In genomic region chr12:108879615-108880254, GRCh38 we compare ENCODE assay signal across 1 cellular context.
TF ChIP-seq lines count a peak whose summit lies in the region.

TSS of gene DAO (plus strand) at chr12:108880092. CDS start at chr12:108885007, 4,915 bp downstream.

TF ChIP-seq in HepG2, 621 proteins besides CTCF, POLR2A, EP300 and RAD21 (continued from another document):
- TF ChIP-seq ZNF318 (CRISPR knock-in tag; IDR thresholded peaks at IDR 0.05) (0 out of 2 replicates have a peak, but pooled peaks have one; percentile 42), NR2F6 (IDR thresholded peaks at IDR 0.05) (no peak), NR2F6 (CRISPR knock-in tag; IDR thresholded peaks at IDR 0.05) (0 out of 2 replicates have a peak, but pooled peaks have one; percentile 20), ETV5 (CRISPR knock-in tag; IDR thresholded peaks at IDR 0.05; ENCODE audit: borderline replicate concordance) (peak; percentile 71; the same call in 1 of the 2 replicates), FOXC1 (CRISPR knock-in tag; IDR thresholded peaks at IDR 0.05; ENCODE audit: borderline replicate concordance) (peak; percentile 45; the same call in 1 of the 2 replicates), ZNF687 (CRISPR knock-in tag; IDR thresholded peaks at IDR 0.05) (peak; percentile 77), MXD4 (CRISPR knock-in tag; IDR thresholded peaks at IDR 0.05) (no peak), ZNF660 (CRISPR knock-in tag; IDR thresholded peaks at IDR 0.05; ENCODE audit: borderline replicate concordance, low read depth) (no peak), PHF21A (CRISPR knock-in tag; IDR thresholded peaks at IDR 0.05) (peak; percentile 82), ESRRA (CRISPR knock-in tag; IDR thresholded peaks at IDR 0.05; ENCODE audit: low read depth) (peak; percentile 72), GABPB1 (CRISPR knock-in tag; IDR thresholded peaks at IDR 0.05) (peak; percentile 58), ZBTB33 (CRISPR knock-in tag; IDR thresholded peaks at IDR 0.05) (no peak), HDAC2 (CRISPR knock-in tag; IDR thresholded peaks at IDR 0.05) (no peak), SOX6 (IDR thresholded peaks at IDR 0.05) (no peak), SOX6 (CRISPR knock-in tag; IDR thresholded peaks at IDR 0.05) (peak; percentile 49; the same call in 1 of the 2 replicates), ZNF296 (CRISPR knock-in tag; conservative IDR thresholded peaks at IDR 0.05) (no peak), NCOA2 (CRISPR knock-in tag; IDR thresholded peaks at IDR 0.05) (no peak), FOXP4 (CRISPR knock-in tag; IDR thresholded peaks at IDR 0.05) (0 out of 2 replicates have a peak, but pooled peaks have one; percentile 21), ZNF883 (CRISPR knock-in tag; IDR thresholded peaks at IDR 0.05; ENCODE audit: not compliant biosample characterization) (peak; percentile 43), ZNF543 (CRISPR knock-in tag; IDR thresholded peaks at IDR 0.05) (0 out of 2 replicates have a peak, but pooled peaks have one; percentile 38), NR2C2 (CRISPR knock-in tag; IDR thresholded peaks at IDR 0.05; ENCODE audit: borderline replicate concordance) (peak; percentile 51; the same call in 1 of the 2 replicates), HNF1A (IDR thresholded peaks at IDR 0.05; ENCODE audit: low read depth) (no peak), HNF1A (CRISPR knock-in tag; IDR thresholded peaks at IDR 0.05; ENCODE audit: borderline replicate concordance) (peak; percentile 23; the same call in 1 of the 2 replicates), POGZ (CRISPR knock-in tag; IDR thresholded peaks at IDR 0.05) (peak; percentile 50; the same call in 1 of the 2 replicates), EED (CRISPR knock-in tag; IDR thresholded peaks at IDR 0.05) (peak; percentile 57; the same call in 1 of the 2 replicates)
